Comparison of ENCODE assay signal across 1 cellular context in genomic region chr15:41513282-41514227, GRCh38.
TF ChIP-seq lines count a peak whose summit lies in the region.

Gene LTK (minus strand): TSS chr15:41513827. CDS start chr15:41513709, 118 bp downstream.

TF ChIP-seq in K562, 482 proteins besides CTCF, POLR2A, EP300 and RAD21 (continued from another document and continues in another):
- TF ChIP-seq ZNF407 (IDR thresholded peaks at IDR 0.05; ENCODE audit: low read depth) (no peak), ADNP (tag; IDR thresholded peaks at IDR 0.05) (no peak), RUNX1 (IDR thresholded peaks at IDR 0.05; ENCODE audit: low read depth) (no peak), GABPA (tag; conservative IDR thresholded peaks at IDR 0.05; ENCODE audit: low read depth) (peak; percentile 57), DMBX1 (CRISPR knock-in tag; IDR thresholded peaks at IDR 0.05; ENCODE audit: borderline replicate concordance) (no peak), ZNF778 (CRISPR knock-in tag; IDR thresholded peaks at IDR 0.05) (no peak), EGR1 (conservative IDR thresholded peaks at IDR 0.05) (peak; percentile 42; the same call in 1 of the 2 replicates), NCOR1 (IDR thresholded peaks at IDR 0.05) (no peak), LEF1 (IDR thresholded peaks at IDR 0.05) (0 out of 2 replicates have a peak, but pooled peaks have one; percentile 14), EWSR1 (IDR thresholded peaks at IDR 0.05; ENCODE audit: borderline replicate concordance, low read depth, partially characterized antibody) (no peak), MNT (conservative IDR thresholded peaks at IDR 0.05) (peak; percentile 75 to 87), HIVEP1 (CRISPR knock-in tag; IDR thresholded peaks at IDR 0.05) (no peak), ZNF764 (CRISPR knock-in tag; IDR thresholded peaks at IDR 0.05; ENCODE audit: low read depth) (no peak), DPF2 (IDR thresholded peaks at IDR 0.05) (0 out of 2 replicates have a peak, but pooled peaks have one; percentile 28), GATAD2B (IDR thresholded peaks at IDR 0.05; ENCODE audit: borderline replicate concordance) (0 out of 2 replicates have a peak, but pooled peaks have one; percentile 32), SAFB2 (IDR thresholded peaks at IDR 0.05; ENCODE audit: borderline replicate concordance, low read depth, low read length, severe bottlenecking) (no peak), BCL6 (CRISPR knock-in tag; IDR thresholded peaks at IDR 0.05) (no peak), YY1 (IDR thresholded peaks at IDR 0.05; ENCODE audit: borderline replicate concordance in 1 of 3, control insufficient read depth in 1 of 3, extremely low read depth in 1 of 3, insufficient read depth in 3 of 3, insufficient read length in 1 of 3, insufficient replicate concordance in 2 of 3, low read depth in 1 of 3, low read length in 2 of 3) (peak in 1 of 3 experiments; percentile 22), ZBTB34 (CRISPR knock-in tag; IDR thresholded peaks at IDR 0.05) (no peak), KDM1A (IDR thresholded peaks at IDR 0.05) (no peak), SRSF3 (IDR thresholded peaks at IDR 0.05; ENCODE audit: insufficient read depth, low read length) (no peak), ZBTB17 (CRISPR knock-in tag; IDR thresholded peaks at IDR 0.05) (no peak), ZKSCAN8 (CRISPR knock-in tag; IDR thresholded peaks at IDR 0.05) (no peak), ZNF347 (CRISPR knock-in tag; IDR thresholded peaks at IDR 0.05; ENCODE audit: low read depth) (no peak), SMAD1 (IDR thresholded peaks at IDR 0.05; ENCODE audit: low read depth, low read length, partially characterized antibody) (no peak), ZSCAN32 (CRISPR knock-in tag; IDR thresholded peaks at IDR 0.05) (no peak), HMGN3 (IDR thresholded peaks at IDR 0.05; ENCODE audit: borderline replicate concordance, extremely low read depth, insufficient read length, low read depth, low read length) (peak; percentile 36), L3MBTL2 (IDR thresholded peaks at IDR 0.05) (peak; percentile 51), BRD4 (IDR thresholded peaks at IDR 0.05) (no peak), PRPF4 (IDR thresholded peaks at IDR 0.05; ENCODE audit: insufficient read depth, low read depth, low read length, poor library complexity, severe bottlenecking) (no peak), KLF6 (CRISPR knock-in tag; IDR thresholded peaks at IDR 0.05; ENCODE audit: borderline replicate concordance) (no peak), ZNF668 (CRISPR knock-in tag; IDR thresholded peaks at IDR 0.05) (no peak), ZNF197 (CRISPR knock-in tag; IDR thresholded peaks at IDR 0.05; ENCODE audit: low read depth) (no peak), JUN (IDR thresholded peaks at IDR 0.05; ENCODE audit: borderline replicate concordance, low read depth, low read length) (no peak), JUN (CRISPR knock-in tag; IDR thresholded peaks at IDR 0.05; ENCODE audit: borderline replicate concordance) (no peak)
- TF ChIP-seq, protein P1, sequence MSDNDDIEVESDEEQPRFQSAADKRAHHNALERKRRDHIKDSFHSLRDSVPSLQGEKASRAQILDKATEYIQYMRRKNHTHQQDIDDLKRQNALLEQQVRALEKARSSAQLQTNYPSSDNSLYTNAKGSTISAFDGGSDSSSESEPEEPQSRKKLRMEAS (CRISPR knock-in tag; IDR thresholded peaks at IDR 0.05) = peak; percentile 33; the same call in 1 of the 2 replicates
- TF ChIP-seq, protein P2, sequence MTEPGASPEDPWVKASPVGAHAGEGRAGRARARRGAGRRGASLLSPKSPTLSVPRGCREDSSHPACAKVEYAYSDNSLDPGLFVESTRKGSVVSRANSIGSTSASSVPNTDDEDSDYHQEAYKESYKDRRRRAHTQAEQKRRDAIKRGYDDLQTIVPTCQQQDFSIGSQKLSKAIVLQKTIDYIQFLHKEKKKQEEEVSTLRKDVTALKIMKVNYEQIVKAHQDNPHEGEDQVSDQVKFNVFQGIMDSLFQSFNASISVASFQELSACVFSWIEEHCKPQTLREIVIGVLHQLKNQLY (CRISPR knock-in tag; conservative IDR thresholded peaks at IDR 0.05) = no peak
- TF ChIP-seq, protein P3, sequence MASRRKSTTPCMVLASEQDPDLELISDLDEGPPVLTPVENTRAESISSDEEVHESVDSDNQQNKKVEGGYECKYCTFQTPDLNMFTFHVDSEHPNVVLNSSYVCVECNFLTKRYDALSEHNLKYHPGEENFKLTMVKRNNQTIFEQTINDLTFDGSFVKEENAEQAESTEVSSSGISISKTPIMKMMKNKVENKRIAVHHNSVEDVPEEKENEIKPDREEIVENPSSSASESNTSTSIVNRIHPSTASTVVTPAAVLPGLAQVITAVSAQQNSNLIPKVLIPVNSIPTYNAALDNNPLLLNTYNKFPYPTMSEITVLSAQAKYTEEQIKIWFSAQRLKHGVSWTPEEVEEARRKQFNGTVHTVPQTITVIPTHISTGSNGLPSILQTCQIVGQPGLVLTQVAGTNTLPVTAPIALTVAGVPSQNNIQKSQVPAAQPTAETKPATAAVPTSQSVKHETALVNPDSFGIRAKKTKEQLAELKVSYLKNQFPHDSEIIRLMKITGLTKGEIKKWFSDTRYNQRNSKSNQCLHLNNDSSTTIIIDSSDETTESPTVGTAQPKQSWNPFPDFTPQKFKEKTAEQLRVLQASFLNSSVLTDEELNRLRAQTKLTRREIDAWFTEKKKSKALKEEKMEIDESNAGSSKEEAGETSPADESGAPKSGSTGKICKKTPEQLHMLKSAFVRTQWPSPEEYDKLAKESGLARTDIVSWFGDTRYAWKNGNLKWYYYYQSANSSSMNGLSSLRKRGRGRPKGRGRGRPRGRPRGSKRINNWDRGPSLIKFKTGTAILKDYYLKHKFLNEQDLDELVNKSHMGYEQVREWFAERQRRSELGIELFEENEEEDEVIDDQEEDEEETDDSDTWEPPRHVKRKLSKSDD (conservative IDR thresholded peaks at IDR 0.05; ENCODE audit: low read length) = no peak
- TF ChIP-seq, protein P4, sequence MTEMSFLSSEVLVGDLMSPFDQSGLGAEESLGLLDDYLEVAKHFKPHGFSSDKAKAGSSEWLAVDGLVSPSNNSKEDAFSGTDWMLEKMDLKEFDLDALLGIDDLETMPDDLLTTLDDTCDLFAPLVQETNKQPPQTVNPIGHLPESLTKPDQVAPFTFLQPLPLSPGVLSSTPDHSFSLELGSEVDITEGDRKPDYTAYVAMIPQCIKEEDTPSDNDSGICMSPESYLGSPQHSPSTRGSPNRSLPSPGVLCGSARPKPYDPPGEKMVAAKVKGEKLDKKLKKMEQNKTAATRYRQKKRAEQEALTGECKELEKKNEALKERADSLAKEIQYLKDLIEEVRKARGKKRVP (CRISPR knock-in tag; IDR thresholded peaks at IDR 0.05) = no peak
- TF ChIP-seq, protein P5, sequence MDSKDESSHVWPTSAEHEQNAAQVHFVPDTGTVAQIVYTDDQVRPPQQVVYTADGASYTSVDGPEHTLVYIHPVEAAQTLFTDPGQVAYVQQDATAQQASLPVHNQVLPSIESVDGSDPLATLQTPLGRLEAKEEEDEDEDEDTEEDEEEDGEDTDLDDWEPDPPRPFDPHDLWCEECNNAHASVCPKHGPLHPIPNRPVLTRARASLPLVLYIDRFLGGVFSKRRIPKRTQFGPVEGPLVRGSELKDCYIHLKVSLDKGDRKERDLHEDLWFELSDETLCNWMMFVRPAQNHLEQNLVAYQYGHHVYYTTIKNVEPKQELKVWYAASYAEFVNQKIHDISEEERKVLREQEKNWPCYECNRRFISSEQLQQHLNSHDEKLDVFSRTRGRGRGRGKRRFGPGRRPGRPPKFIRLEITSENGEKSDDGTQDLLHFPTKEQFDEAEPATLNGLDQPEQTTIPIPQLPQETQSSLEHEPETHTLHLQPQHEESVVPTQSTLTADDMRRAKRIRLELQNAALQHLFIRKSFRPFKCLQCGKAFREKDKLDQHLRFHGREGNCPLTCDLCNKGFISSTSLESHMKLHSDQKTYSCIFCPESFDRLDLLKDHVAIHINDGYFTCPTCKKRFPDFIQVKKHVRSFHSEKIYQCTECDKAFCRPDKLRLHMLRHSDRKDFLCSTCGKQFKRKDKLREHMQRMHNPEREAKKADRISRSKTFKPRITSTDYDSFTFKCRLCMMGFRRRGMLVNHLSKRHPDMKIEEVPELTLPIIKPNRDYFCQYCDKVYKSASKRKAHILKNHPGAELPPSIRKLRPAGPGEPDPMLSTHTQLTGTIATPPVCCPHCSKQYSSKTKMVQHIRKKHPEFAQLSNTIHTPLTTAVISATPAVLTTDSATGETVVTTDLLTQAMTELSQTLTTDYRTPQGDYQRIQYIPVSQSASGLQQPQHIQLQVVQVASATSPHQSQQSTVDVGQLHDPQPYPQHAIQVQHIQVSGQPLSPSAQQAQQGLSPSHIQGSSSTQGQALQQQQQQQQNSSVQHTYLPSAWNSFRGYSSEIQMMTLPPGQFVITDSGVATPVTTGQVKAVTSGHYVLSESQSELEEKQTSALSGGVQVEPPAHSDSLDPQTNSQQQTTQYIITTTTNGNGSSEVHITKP (IDR thresholded peaks at IDR 0.05; ENCODE audit: partially characterized antibody) = peak; percentile 73
- TF ChIP-seq, protein P6, sequence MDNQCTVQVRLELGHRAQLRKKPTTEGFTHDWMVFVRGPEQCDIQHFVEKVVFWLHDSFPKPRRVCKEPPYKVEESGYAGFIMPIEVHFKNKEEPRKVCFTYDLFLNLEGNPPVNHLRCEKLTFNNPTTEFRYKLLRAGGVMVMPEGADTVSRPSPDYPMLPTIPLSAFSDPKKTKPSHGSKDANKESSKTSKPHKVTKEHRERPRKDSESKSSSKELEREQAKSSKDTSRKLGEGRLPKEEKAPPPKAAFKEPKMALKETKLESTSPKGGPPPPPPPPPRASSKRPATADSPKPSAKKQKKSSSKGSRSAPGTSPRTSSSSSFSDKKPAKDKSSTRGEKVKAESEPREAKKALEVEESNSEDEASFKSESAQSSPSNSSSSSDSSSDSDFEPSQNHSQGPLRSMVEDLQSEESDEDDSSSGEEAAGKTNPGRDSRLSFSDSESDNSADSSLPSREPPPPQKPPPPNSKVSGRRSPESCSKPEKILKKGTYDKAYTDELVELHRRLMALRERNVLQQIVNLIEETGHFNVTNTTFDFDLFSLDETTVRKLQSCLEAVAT (IDR thresholded peaks at IDR 0.05) = peak in 1 of 2 experiments; percentile 75; a peak in 1 of 4 replicates
